In genomic region chr7:38051311-38051710, GRCh38 we compare ENCODE assay signal across 32 cellular contexts.
"Had no signal": no experiment of that assay in that cellular context is flagged by ENCODE, and none has a peak within 500 bp of the region (broad histone marks: within the 10 kb centered on the region; RNA-seq: fewer than 3 reads in every experiment).

No MANE protein-coding gene starts in this region.

- H3K36me3 Mint-ChIP-seq: activated naive CD4-positive, alpha-beta T cell treated with anti-CD3 and anti-CD28 coated beads, Interleukin-2, amount 50 U/mL, for 24 hours; activated naive CD8-positive, alpha-beta T cell treated with anti-CD3 and anti-CD28 coated beads for 36 hours had no signal

- H3K36me3 ChIP-seq: adrenal gland, ascending aorta, brain microvascular endothelial cell, esophagus squamous epithelium, gastroesophageal sphincter, WERI-Rb-1 had no signal

- H3K27ac ChIP-seq: adrenal gland, ascending aorta, brain microvascular endothelial cell, epithelial cell of prostate, esophagus squamous epithelium, gastroesophageal sphincter, WERI-Rb-1 had no signal

- H3K4me1 Mint-ChIP-seq: activated B cell treated with CpG ODN at 0.5 μM for 24 hours; activated naive CD4-positive, alpha-beta T cell treated with anti-CD3 and anti-CD28 coated beads, Interleukin-2, amount 50 U/mL, for 24 hours; activated naive CD8-positive, alpha-beta T cell treated with anti-CD3 and anti-CD28 coated beads for 36 hours; activated naive CD8-positive, alpha-beta T cell treated with anti-CD3 and anti-CD28 coated beads, Interleukin-2, amount 50 U/mL, for 24 hours; activated T-helper 17 cell treated with anti-CD3 and anti-CD28 coated beads, Interleukin-2, amount 50 U/mL, for 72 hours; T-helper 17 cell had no signal

- H3K4me3 ChIP-seq: adrenal gland, ascending aorta, esophagus squamous epithelium, gastroesophageal sphincter had no signal

- H3K9me3 ChIP-seq: adrenal gland had no signal

- H3K27me3 ChIP-seq: adrenal gland, ascending aorta, brain microvascular endothelial cell, esophagus squamous epithelium, gastroesophageal sphincter had no signal

- H3K4me3 Mint-ChIP-seq: activated B cell treated with CpG ODN at 0.5 μM for 24 hours; activated CD8-positive, alpha-beta T cell treated with anti-CD3 and anti-CD28 coated beads for 36 hours; activated naive CD4-positive, alpha-beta T cell treated with anti-CD3 and anti-CD28 coated beads, Interleukin-2, amount 50 U/mL, for 24 hours; activated naive CD8-positive, alpha-beta T cell treated with anti-CD3 and anti-CD28 coated beads for 36 hours; activated naive CD8-positive, alpha-beta T cell treated with anti-CD3 and anti-CD28 coated beads, Interleukin-2, amount 50 U/mL, for 24 hours; activated T-cell treated with anti-CD3 and anti-CD28 coated beads, Interleukin-2, amount 50 U/mL, for 4 hours; activated T-helper 17 cell treated with anti-CD3 and anti-CD28 coated beads, Interleukin-2, amount 50 U/mL, for 72 hours; effector memory CD8-positive, alpha-beta T cell; T-helper 17 cell; T-helper 2 cell treated with Interferon-gamma antibody and Interleukin-4, amounts not matched to agents 5 μg/mL and 100 μg/mL, for 36 hours had no signal

- H3K4me1 ChIP-seq: ascending aorta, esophagus squamous epithelium, gastroesophageal sphincter had no signal

- DNase-seq: activated B cell treated with CpG ODN at 0.5 μM for 24 hours; activated CD4-positive, alpha-beta T cell treated with anti-CD3 and anti-CD28 coated beads for 48 hours; activated CD4-positive, alpha-beta T cell treated with anti-CD3 and anti-CD28 coated beads, Interleukin-2, amount 50 U/mL, for 1 hour; activated CD4-positive, alpha-beta T cell treated with anti-CD3 and anti-CD28 coated beads, Interleukin-2, amount 50 U/mL, for 48 hours; activated CD8-positive, alpha-beta memory T cell treated with anti-CD3 and anti-CD28 coated beads for 24 hours; activated CD8-positive, alpha-beta T cell treated with anti-CD3 and anti-CD28 coated beads for 36 hours; activated effector memory CD4-positive, alpha-beta T cell treated with Interleukin-2 at 50 U/mL for 16 hours; activated gamma-delta T cell treated with Interleukin-2 at 50 U/mL for 16 hours; activated naive CD4-positive, alpha-beta T cell treated with Interleukin-2 at 50 U/mL for 16 hours; activated naive CD8-positive, alpha-beta T cell treated with anti-CD3 and anti-CD28 coated beads for 36 hours; activated naive CD8-positive, alpha-beta T cell treated with anti-CD3 and anti-CD28 coated beads, Interleukin-2, amount 50 U/mL, for 24 hours; activated T-cell treated with anti-CD3 and anti-CD28 coated beads, Interleukin-2, amount 50 U/mL, for 4 hours; adrenal gland; brain microvascular endothelial cell; caudate nucleus; cortex of kidney; dermis blood vessel endothelial cell; effector CD4-positive, alpha-beta T cell; effector memory CD8-positive, alpha-beta T cell; esophagus squamous epithelium; foreskin melanocyte; T-helper 1 cell; T-helper 17 cell; T1000; WERI-Rb-1 had no signal

- H3K9me3 Mint-ChIP-seq: effector memory CD8-positive, alpha-beta T cell; T-helper 2 cell treated with Interferon-gamma antibody and Interleukin-4, amounts not matched to agents 5 μg/mL and 100 μg/mL, for 36 hours had no signal

- ATAC-seq: activated CD4-positive, CD25-positive, alpha-beta regulatory T cell treated with anti-CD3 and anti-CD28 coated beads, Interleukin-2, amount 50 U/mL, for 24 hours; activated CD8-positive, alpha-beta T cell treated with anti-CD3 and anti-CD28 coated beads for 36 hours; activated naive CD8-positive, alpha-beta T cell treated with anti-CD3 and anti-CD28 coated beads, Interleukin-2, amount 50 U/mL, for 24 hours; activated T-cell treated with anti-CD3 and anti-CD28 coated beads, Interleukin-2, amount 50 U/mL, for 4 hours; activated T-helper 17 cell treated with anti-CD3 and anti-CD28 coated beads, Interleukin-2, amount 50 U/mL, for 72 hours; effector memory CD8-positive, alpha-beta T cell; gastroesophageal sphincter; T-helper 17 cell had no signal

- H3K27ac Mint-ChIP-seq: activated B cell treated with CpG ODN at 0.5 μM for 24 hours; activated CD8-positive, alpha-beta T cell treated with anti-CD3 and anti-CD28 coated beads for 36 hours; activated naive CD4-positive, alpha-beta T cell treated with anti-CD3 and anti-CD28 coated beads, Interleukin-2, amount 50 U/mL, for 24 hours; activated naive CD8-positive, alpha-beta T cell treated with anti-CD3 and anti-CD28 coated beads for 36 hours; activated naive CD8-positive, alpha-beta T cell treated with anti-CD3 and anti-CD28 coated beads, Interleukin-2, amount 50 U/mL, for 24 hours; activated T-helper 17 cell treated with anti-CD3 and anti-CD28 coated beads, Interleukin-2, amount 50 U/mL, for 72 hours; effector memory CD8-positive, alpha-beta T cell; T-helper 17 cell; T-helper 2 cell treated with Interferon-gamma antibody and Interleukin-4, amounts not matched to agents 5 μg/mL and 100 μg/mL, for 36 hours had no signal

- H3K27me3 Mint-ChIP-seq: activated B cell treated with CpG ODN at 0.5 μM for 24 hours; activated CD8-positive, alpha-beta T cell treated with anti-CD3 and anti-CD28 coated beads for 36 hours; activated naive CD8-positive, alpha-beta T cell treated with anti-CD3 and anti-CD28 coated beads for 36 hours had no signal
